12 cellular contexts compared by ENCODE assay signal in genomic region chr15:100934166-100934565, GRCh38.
"Had no signal": no experiment of that assay in that cellular context is flagged by ENCODE, and none has a peak within 500 bp of the region (broad histone marks: within the 10 kb centered on the region; RNA-seq: fewer than 3 reads in every experiment).

No MANE protein-coding gene starts in this region.

- H3K9me3 ChIP-seq: adrenal gland, sigmoid colon, thyroid gland had no signal

- H3K36me3 ChIP-seq: adrenal gland, sigmoid colon, thyroid gland had no signal

- H3K4me3 Mint-ChIP-seq: activated CD4-positive, alpha-beta T cell treated with anti-CD3 and anti-CD28 coated beads for 36 hours; activated naive CD4-positive, alpha-beta T cell treated with anti-CD3 and anti-CD28 coated beads, Interleukin-2, amount 50 U/mL, for 24 hours; effector memory CD8-positive, alpha-beta T cell; natural killer cell had no signal

- DNase-seq: activated CD4-positive, alpha-beta T cell treated with anti-CD3 and anti-CD28 coated beads for 36 hours; activated CD4-positive, alpha-beta T cell treated with anti-CD3 and anti-CD28 coated beads, Interleukin-2, amount 50 U/mL, for 48 hours; activated gamma-delta T cell; adrenal gland; effector memory CD8-positive, alpha-beta T cell; hippocampal formation; left cardiac atrium; natural killer cell; sigmoid colon; stimulated activated naive CD4-positive, alpha-beta T cell treated with Interleukin-2 at 50 U/mL for 16 hours; thyroid gland had no signal

- ATAC-seq: activated CD4-positive, alpha-beta T cell treated with anti-CD3 and anti-CD28 coated beads for 36 hours; effector memory CD8-positive, alpha-beta T cell; left cardiac atrium had no signal

- H3K27ac Mint-ChIP-seq: activated CD4-positive, alpha-beta T cell treated with anti-CD3 and anti-CD28 coated beads for 36 hours; activated naive CD4-positive, alpha-beta T cell treated with anti-CD3 and anti-CD28 coated beads, Interleukin-2, amount 50 U/mL, for 24 hours; effector memory CD8-positive, alpha-beta T cell; natural killer cell had no signal

- H3K4me1 ChIP-seq: adrenal gland, sigmoid colon had no signal

- H3K4me1 Mint-ChIP-seq: activated CD4-positive, alpha-beta T cell treated with anti-CD3 and anti-CD28 coated beads for 36 hours; activated naive CD4-positive, alpha-beta T cell treated with anti-CD3 and anti-CD28 coated beads, Interleukin-2, amount 50 U/mL, for 24 hours; natural killer cell had no signal

- H3K9me3 Mint-ChIP-seq: activated naive CD4-positive, alpha-beta T cell treated with anti-CD3 and anti-CD28 coated beads, Interleukin-2, amount 50 U/mL, for 24 hours; effector memory CD8-positive, alpha-beta T cell; natural killer cell had no signal

- H3K27ac ChIP-seq: adrenal gland, sigmoid colon, thyroid gland had no signal

- H3K36me3 Mint-ChIP-seq: activated naive CD4-positive, alpha-beta T cell treated with anti-CD3 and anti-CD28 coated beads, Interleukin-2, amount 50 U/mL, for 24 hours; natural killer cell had no signal

- H3K4me3 ChIP-seq: adrenal gland, sigmoid colon, thyroid gland had no signal

- H3K27me3 ChIP-seq: adrenal gland, sigmoid colon, thyroid gland had no signal
